In the genomic region with DNA sequence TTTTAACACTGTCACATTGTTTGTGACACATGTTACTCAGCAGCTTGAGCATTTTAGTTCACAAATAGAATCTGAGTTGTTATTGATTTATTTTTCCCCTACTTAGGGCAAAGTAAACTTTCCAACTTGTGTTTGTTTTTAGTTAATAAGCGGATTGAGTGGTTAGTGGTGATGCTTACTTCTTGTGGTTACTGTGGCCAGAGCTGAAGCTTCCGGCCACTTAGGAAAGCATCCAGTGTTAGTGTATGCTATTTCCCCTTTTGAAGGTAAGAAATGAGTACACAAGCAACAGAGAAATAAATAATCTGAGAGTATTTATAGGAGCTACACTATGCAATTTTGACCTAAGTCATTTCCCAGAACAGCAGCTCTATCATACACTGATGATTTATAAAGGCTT, we compare ENCODE assay signal across 11 cellular contexts.
DNase-seq lines count a peak whose midpoint lies in the region; ATAC-seq and TF ChIP-seq lines count a peak whose summit lies in the region.
"Had no signal": no experiment of that assay in that cellular context is flagged by ENCODE, and none has a peak within 500 bp of the region (broad histone marks: within the 10 kb centered on the region; RNA-seq: fewer than 3 reads in every experiment).

No MANE protein-coding gene starts in this region.

- TF ChIP-seq POLR2A in thyroid gland (IDR thresholded peaks at IDR 0.05) = no peak

- intact Hi-C loops in thyroid gland (cut with DNase I) = no loop called here

- H3K4me1 ChIP-seq in thyroid gland = no peaks in the 10 kb centered on the region
- H3K4me1 ChIP-seq: SJSA1 had no signal

- no peak for TF ChIP-seq CTCF in thyroid gland (IDR thresholded peaks at IDR 0.05)

- no peak overlapping the region for H3K27ac ChIP-seq in thyroid gland
- H3K27ac ChIP-seq: coronary artery, SJSA1 had no signal

- H3K36me3 ChIP-seq in thyroid gland = no peaks in the 10 kb centered on the region
- H3K36me3 ChIP-seq in H7 (replicated peaks; ENCODE audit: control insufficient read depth, insufficient read depth, low read length) = no peaks in the 10 kb centered on the region
- H3K36me3 ChIP-seq: SJSA1 had no signal

- no peak overlapping the region for H3K4me3 ChIP-seq in thyroid gland (replicated peaks in 1 of 3)
- no peak overlapping the region for H3K4me3 ChIP-seq in H7 (ENCODE audit: insufficient read depth, low read depth, low read length)
- H3K4me3 ChIP-seq: coronary artery, SJSA1 had no signal

- DNase-seq in CD1c-positive myeloid dendritic cell (ENCODE audit: extremely low spot score) = peak; percentile 26
- peak; percentile 16 to 71 for DNase-seq in NOMO-1 (lab: John Stamatoyannopoulos, UW; ENCODE audit: unreplicated experiment in 2 of 2)
- no peak for DNase-seq in thyroid gland
- DNase-seq in cortex of kidney (lab: John Stamatoyannopoulos, UW) = no peak
- DNase-seq in NCI-H1048 (lab: John Stamatoyannopoulos, UW) = no peak
- DNase-seq in H7 = no peak
- DNase-seq: nucleus accumbens had no signal

- H3K27me3 ChIP-seq in thyroid gland (no peaks in the 10 kb centered on the region), H7 (ENCODE audit: control insufficient read depth, insufficient read depth, low read length) (no peaks in the 10 kb centered on the region)
- H3K27me3 ChIP-seq: SJSA1 had no signal

- H3K9me3 ChIP-seq in thyroid gland = no peaks in the 10 kb centered on the region
- H3K9me3 ChIP-seq: SJSA1 had no signal

- ATAC-seq in GM21360 (IDR thresholded peaks at IDR 0.05; ENCODE audit: unreplicated experiment) (peak; percentile 61), HG03060 (IDR thresholded peaks at IDR 0.05; ENCODE audit: low read depth, unreplicated experiment) (peak; percentile 92)

- WGBS in thyroid gland, 2 donors = 70 to 77% methylated on average over 2 of the region's 2 CpGs

Comparison
In these comparisons a context has a peak if more than half of its experiments do, and no peak if none do; other contexts are left out.
1. DNase-seq: peak in CD1c-positive myeloid dendritic cell (single experiment) and NOMO-1 (2 of 2); none in thyroid gland (0 of 2), cortex of kidney (single experiment), NCI-H1048 (single experiment) and H7 (single experiment).